In genomic region chr22:46537221-46537945, GRCh38 we compare ENCODE assay signal across 8 cellular contexts. TPM values are rescaled to one million over a fixed set of nuclear protein-coding genes. Genes with fewer than 3 reads are reported as not detected.
A peak's percentile ranks its signal among the peaks of the same experiment; 100 is the strongest.
DNase-seq lines count a peak whose midpoint lies in the region; ATAC-seq, FAIRE-seq and TF ChIP-seq lines count a peak whose summit lies in the region.

CELSR1 (minus strand) TSS chr22:46537620; CDS start chr22:46537170, 450 bp downstream.

- peaks cover 7% of the 10 kb centered on the region for H3K9me3 ChIP-seq in thymus (ENCODE audit: control insufficient read depth)
- H3K9me3 ChIP-seq in small intestine (ENCODE audit: control insufficient read depth, low read depth), result no peaks in the 10 kb centered on the region

- H3K4me3 ChIP-seq in brain microvascular endothelial cell (ENCODE audit: low read depth, low read length) (peak within 1 kb of the TSS; percentile 53), kidney epithelial cell (ENCODE audit: low read depth, low read length) (peak within 1 kb of the TSS; percentile 67), thymus (ENCODE audit: low read length) (peak within 1 kb of the TSS; percentile 43), small intestine (ENCODE audit: low read depth in 1 of 2, low read length in 2 of 2) (peak within 1 kb of the TSS in 1 of 2 donors; percentile 47)

- TF ChIP-seq CTCF in brain microvascular endothelial cell (IDR thresholded peaks at IDR 0.05; ENCODE audit: low read depth, low read length, missing control alignments), result no peak
- TF ChIP-seq CTCF in kidney epithelial cell (IDR thresholded peaks at IDR 0.05; ENCODE audit: insufficient read depth, low read length, poor library complexity, severe bottlenecking), result no peak

- intact Hi-C loops in posterior vena cava (cut with DNase I), result loop anchor here in 1 of 2 donors (5.0 kb wide), 1 partner anchor 165 kb away; no protein-coding TSS in a partner anchor

- no peak for ATAC-seq in HG03439 (IDR thresholded peaks at IDR 0.05; ENCODE audit: unreplicated experiment)

- H3K36me3 ChIP-seq in brain microvascular endothelial cell (replicated peaks) (no peaks in the 10 kb centered on the region), kidney epithelial cell (ENCODE audit: control insufficient read depth, insufficient read depth, low read length) (peaks cover 5% of the 10 kb centered on the region), thymus (ENCODE audit: control insufficient read depth, insufficient read depth) (no peaks in the 10 kb centered on the region), small intestine (ENCODE audit: control insufficient read depth in 2 of 2, insufficient read depth in 2 of 2, low read length in 2 of 2) (no peaks in the 10 kb centered on the region)

- DNase-seq in ELR (ENCODE audit: low read depth), result peak; percentile 50
- DNase-seq in NCI-H1105 (lab: John Stamatoyannopoulos, UW), result peak; percentile 13
- DNase-seq in brain microvascular endothelial cell, result no peak
- no peak for DNase-seq in kidney epithelial cell (ENCODE audit: low read depth)
- DNase-seq in small intestine, result no peak
- no peak for DNase-seq in posterior vena cava (ENCODE audit: low spot score)

- 1% methylated on average over 102 of the region's 102 CpGs for WGBS in thymus
- WGBS in small intestine, 3 donors, result 0 to 2% (median 1%) methylated on average over 34 to 102 of the region's 102 CpGs

- H3K4me1 ChIP-seq in thymus (ENCODE audit: control insufficient read depth, insufficient read depth, low read length), result peaks cover 2% of the 10 kb centered on the region
- no peaks in the 10 kb centered on the region for H3K4me1 ChIP-seq in small intestine (ENCODE audit: control insufficient read depth in 2 of 2, insufficient read depth in 1 of 2, low read depth in 1 of 2, low read length in 1 of 2)

- in situ Hi-C loops in brain microvascular endothelial cell (cut with HindIII; ENCODE audit: low pct_ligation_motif_present, low sequenced_read_pairs), result no loop called here

- H3K27ac ChIP-seq in brain microvascular endothelial cell (no peak within 1 kb of the TSS), thymus (ENCODE audit: low read depth) (no peak within 1 kb of the TSS), small intestine (ENCODE audit: low read depth in 1 of 2, low read length in 1 of 2) (no peak within 1 kb of the TSS)

- no peak for FAIRE-seq in small intestine (lab: Jason Lieb, UNC)

- H3K27me3 ChIP-seq in brain microvascular endothelial cell (replicated peaks) (peaks cover 8% of the 10 kb centered on the region), kidney epithelial cell (ENCODE audit: control insufficient read depth, insufficient read depth, low read length) (no peaks in the 10 kb centered on the region), thymus (ENCODE audit: control insufficient read depth, insufficient read depth) (peaks cover 62% of the 10 kb centered on the region), small intestine (ENCODE audit: control insufficient read depth in 2 of 2, insufficient read depth in 2 of 2, low read length in 2 of 2) (peaks cover 9 to 24% of the 10 kb centered on the region in 2 donors)

RNA-seq across cellular contexts. Expression of gene CELSR1, which starts in this region (rescaled TPM):
- 180 and 210 TPM in 2 replicates for total RNA-seq in kidney epithelial cell
- polyA plus RNA-seq in thymus, result 9.4 TPM
- polyA plus RNA-seq in small intestine, result 1 to 10 TPM in 1 of 3 donors, under 1 TPM in 1, not detected in 1; 0.27 to 1.9 TPM
- 1 to 10 TPM; 2.6 to 2.8 TPM for total RNA-seq in posterior vena cava

Comparison
In these comparisons a context has a peak if more than half of its experiments do, and no peak if none do; other contexts are left out.
1. RNA of gene CELSR1 (total RNA-seq): 180 to 210 TPM in kidney epithelial cell; 2.6 to 2.8 TPM in posterior vena cava; every median in the first group is over 10 times any median in the second.
2. DNase-seq: peak in ELR (single experiment) and NCI-H1105 (single experiment); none in brain microvascular endothelial cell (single experiment), kidney epithelial cell (single experiment), small intestine (single experiment) and posterior vena cava (single experiment).